In genomic region chr12:21438643-21439042, GRCh38 we compare ENCODE assay signal across 9 cellular contexts. TPM values are rescaled to one million over a fixed set of nuclear protein-coding genes. Genes with fewer than 3 reads are reported as not detected.
DNase-seq lines count a peak whose midpoint lies in the region; ATAC-seq and TF ChIP-seq lines count a peak whose summit lies in the region.
"Had no signal": no experiment of that assay in that cellular context is flagged by ENCODE, and none has a peak within 500 bp of the region (broad histone marks: within the 10 kb centered on the region; RNA-seq: fewer than 3 reads in every experiment).

No MANE protein-coding gene starts in this region.

- intact Hi-C loops in Right ventricle myocardium superior (cut with DNase I) (no loop called here), left lung (cut with DNase I) (no loop called here)

- no peaks in the 10 kb centered on the region for H3K9me3 Mint-ChIP-seq in activated T-helper 17 cell treated with anti-CD3 and anti-CD28 coated beads, Interleukin-2, amount 50 U/mL, for 72 hours

- TF ChIP-seq EP300 in upper lobe of left lung (IDR thresholded peaks at IDR 0.05), result no peak

- no peaks in the 10 kb centered on the region for H3K27me3 Mint-ChIP-seq in activated T-helper 17 cell treated with anti-CD3 and anti-CD28 coated beads, Interleukin-2, amount 50 U/mL, for 72 hours

- H3K27me3 ChIP-seq in cardiac muscle cell (peaks cover 2% of the 10 kb centered on the region), left lung (no peaks in the 10 kb centered on the region), upper lobe of left lung (no peaks in the 10 kb centered on the region)

- H3K27ac Mint-ChIP-seq in activated T-helper 17 cell treated with anti-CD3 and anti-CD28 coated beads, Interleukin-2, amount 50 U/mL, for 72 hours, result peak overlapping the region; percentile 97

- H3K4me1 ChIP-seq in cardiac muscle cell (ENCODE audit: low read depth), result no peaks in the 10 kb centered on the region
- peaks cover 4 to 29% of the 10 kb centered on the region in 2 donors for H3K4me1 ChIP-seq in left lung
- peaks cover 8 to 15% (median 13%) of the 10 kb centered on the region in 4 donors for H3K4me1 ChIP-seq in upper lobe of left lung

- no peak for TF ChIP-seq POLR2A in upper lobe of left lung (IDR thresholded peaks at IDR 0.05)

- H3K27ac ChIP-seq in cardiac muscle cell (no peak overlapping the region), left lung (peak overlapping the region in 1 of 2 donors; percentile 88), upper lobe of left lung (peak overlapping the region in 3 of 4 donors; percentile 89 to 94 (median 90))

- DNase-seq in cardiac muscle cell (ENCODE audit: low read depth in 1 of 2, low spot score in 1 of 2) (peak in 1 of 2 donors; percentile 4), Right ventricle myocardium superior (no peak), left lung (no peak), upper lobe of left lung (no peak), AG08396 (ENCODE audit: low spot score) (no peak), DMS 273 treated with DMSO at 0.1 percent for 48 hours (lab: John Stamatoyannopoulos, UW) (no peak)
- no peak for DNase-seq in central memory CD4-positive, alpha-beta T cell
- DNase-seq: NCI-H2227 treated with DMSO at 0.1 percent for 48 hours had no signal

- WGBS in upper lobe of left lung, 2 donors, result 76 to 79% methylated on average over 5 of the region's 5 CpGs

- ATAC-seq in Right ventricle myocardium superior (ENCODE audit: poor library complexity) (no peak), left lung (no peak), upper lobe of left lung (ENCODE audit: low FRiP score in 2 of 2) (no peak)
- peak; percentile 12 for ATAC-seq in activated T-helper 17 cell treated with anti-CD3 and anti-CD28 coated beads, Interleukin-2, amount 50 U/mL, for 72 hours (replicated peaks)

- TF ChIP-seq CTCF in cardiac muscle cell (IDR thresholded peaks at IDR 0.05; ENCODE audit: low read depth, low read length), result no peak
- no peak for TF ChIP-seq CTCF in left lung (IDR thresholded peaks at IDR 0.05)
- no peak for TF ChIP-seq CTCF in upper lobe of left lung (IDR thresholded peaks at IDR 0.05)

- peak overlapping the region; percentile 83 for H3K4me3 ChIP-seq in cardiac muscle cell
- peak overlapping the region; percentile 62 to 70 for H3K4me3 ChIP-seq in left lung
- peak overlapping the region; percentile 67 to 89 (median 73) for H3K4me3 ChIP-seq in upper lobe of left lung

- H3K4me3 Mint-ChIP-seq in activated T-helper 17 cell treated with anti-CD3 and anti-CD28 coated beads, Interleukin-2, amount 50 U/mL, for 72 hours, result peak overlapping the region; percentile 93

- peaks cover 56% of the 10 kb centered on the region for H3K36me3 Mint-ChIP-seq in activated T-helper 17 cell treated with anti-CD3 and anti-CD28 coated beads, Interleukin-2, amount 50 U/mL, for 72 hours (ENCODE audit: low read depth)

- H3K4me1 Mint-ChIP-seq in activated T-helper 17 cell treated with anti-CD3 and anti-CD28 coated beads, Interleukin-2, amount 50 U/mL, for 72 hours, result peaks cover 31% of the 10 kb centered on the region

- H3K36me3 ChIP-seq in cardiac muscle cell (no peaks in the 10 kb centered on the region), left lung (peaks cover 0 to 22% of the 10 kb centered on the region in 2 donors), upper lobe of left lung (peaks cover 0 to 22% (median 6%) of the 10 kb centered on the region in 4 donors)

- no peaks in the 10 kb centered on the region for H3K9me3 ChIP-seq in cardiac muscle cell (ENCODE audit: low read depth)
- H3K9me3 ChIP-seq in left lung, result no peaks in the 10 kb centered on the region
- no peaks in the 10 kb centered on the region for H3K9me3 ChIP-seq in upper lobe of left lung

RNA-seq across cellular contexts. Expression of gene PYROXD1, which starts 1.2 kb away (rescaled TPM):
- total RNA-seq in cardiac muscle cell, result 2.2 and 4.3 TPM in 2 replicates
- 3.6 and 4.4 TPM in 2 replicates for polyA plus RNA-seq in cardiac muscle cell
- total RNA-seq in Right ventricle myocardium superior, result 17.1 TPM
- total RNA-seq in activated T-helper 17 cell treated with anti-CD3 and anti-CD28 coated beads, Interleukin-2, amount 50 U/mL, for 72 hours, result 10 to 100 TPM; 29.8 to 41.2 TPM
- 10 to 100 TPM; 18.9 to 19.8 TPM for total RNA-seq in left lung
- total RNA-seq in upper lobe of left lung, result 10 to 100 TPM in 5 of 6 donors, 1 to 10 TPM in 1; 8.4 to 23.8 (median 19.5) TPM
